29 cellular contexts compared by ENCODE assay signal in genomic region chr22:25895678-25896077, GRCh38.
"Had no signal": no experiment of that assay in that cellular context is flagged by ENCODE, and none has a peak within 500 bp of the region (broad histone marks: within the 10 kb centered on the region; RNA-seq: fewer than 3 reads in every experiment).

No MANE protein-coding gene starts in this region.

- H3K27ac ChIP-seq: adrenal gland, ascending aorta, body of pancreas, brain microvascular endothelial cell, breast epithelium, cardiac muscle cell had no signal

- H3K27me3 ChIP-seq: adrenal gland, ascending aorta, body of pancreas, brain microvascular endothelial cell, cardiac muscle cell had no signal

- H3K4me3 ChIP-seq: adrenal gland, ascending aorta, body of pancreas, breast epithelium, cardiac muscle cell had no signal

- FAIRE-seq: astrocyte had no signal

- H3K4me1 ChIP-seq: adrenal gland, ascending aorta, body of pancreas, breast epithelium had no signal

- DNase-seq: activated effector memory CD4-positive, alpha-beta T cell treated with anti-CD3 and anti-CD28 coated beads, Interleukin-2, amount 50 U/mL, for 16 hours; activated effector memory CD4-positive, alpha-beta T cell treated with Interleukin-2 at 50 U/mL for 16 hours; activated gamma-delta T cell; activated gamma-delta T cell treated with Interleukin-2 at 50 U/mL for 16 hours; activated naive CD4-positive, alpha-beta T cell; activated naive CD4-positive, alpha-beta T cell treated with anti-CD3 and anti-CD28 coated beads, Interleukin-2, amount 10 ng/mL, durations not matched to agents 7 days and 5 days; activated naive CD4-positive, alpha-beta T cell treated with anti-CD3 and anti-CD28 coated beads, Interleukin-2, amount 50 U/mL, for 16 hours; activated naive CD4-positive, alpha-beta T cell treated with Interleukin-2 at 50 U/mL for 16 hours; activated naive CD8-positive, alpha-beta T cell treated with anti-CD3 and anti-CD28 coated beads for 36 hours; activated naive CD8-positive, alpha-beta T cell treated with anti-CD3 and anti-CD28 coated beads, Interleukin-2, amount 10 ng/mL, durations not matched to agents 7 days and 5 days; activated naive CD8-positive, alpha-beta T cell treated with anti-CD3 and anti-CD28 coated beads, Interleukin-2, amount 50 U/mL, for 24 hours; activated T-cell treated with anti-CD3 and anti-CD28 coated beads, Interleukin-2, amount 50 U/mL, for 24 hours; activated T-cell treated with anti-CD3 and anti-CD28 coated beads, Interleukin-2, amount 50 U/mL, for 4 hours; activated T-cell treated with anti-CD3 and anti-CD28 coated beads, Interleukin-2, amount 50 U/mL, for 48 hours; activated T-cell treated with anti-CD3 and anti-CD28 coated beads, Interleukin-2, amount 50 U/mL, for 72 hours; adrenal gland; amniotic stem cell; amygdala; anterior cingulate cortex; aorta; body of pancreas; brain microvascular endothelial cell; caudate nucleus; central memory CD4-positive, alpha-beta T cell; cerebellar nuclear complex had no signal

- H3K36me3 ChIP-seq: adrenal gland, brain microvascular endothelial cell, breast epithelium had no signal

- H3K9me3 ChIP-seq: adrenal gland, ascending aorta, body of pancreas had no signal
